In genomic region chr7:115728518-115728917, GRCh38 we compare ENCODE assay signal across 1 cellular context.
TF ChIP-seq lines count a peak whose summit lies in the region.

No MANE protein-coding gene starts in this region.

TF ChIP-seq in HEK293, 187 proteins besides CTCF, POLR2A, EP300 and RAD21 (continued from another document):
- TF ChIP-seq, protein P1, sequence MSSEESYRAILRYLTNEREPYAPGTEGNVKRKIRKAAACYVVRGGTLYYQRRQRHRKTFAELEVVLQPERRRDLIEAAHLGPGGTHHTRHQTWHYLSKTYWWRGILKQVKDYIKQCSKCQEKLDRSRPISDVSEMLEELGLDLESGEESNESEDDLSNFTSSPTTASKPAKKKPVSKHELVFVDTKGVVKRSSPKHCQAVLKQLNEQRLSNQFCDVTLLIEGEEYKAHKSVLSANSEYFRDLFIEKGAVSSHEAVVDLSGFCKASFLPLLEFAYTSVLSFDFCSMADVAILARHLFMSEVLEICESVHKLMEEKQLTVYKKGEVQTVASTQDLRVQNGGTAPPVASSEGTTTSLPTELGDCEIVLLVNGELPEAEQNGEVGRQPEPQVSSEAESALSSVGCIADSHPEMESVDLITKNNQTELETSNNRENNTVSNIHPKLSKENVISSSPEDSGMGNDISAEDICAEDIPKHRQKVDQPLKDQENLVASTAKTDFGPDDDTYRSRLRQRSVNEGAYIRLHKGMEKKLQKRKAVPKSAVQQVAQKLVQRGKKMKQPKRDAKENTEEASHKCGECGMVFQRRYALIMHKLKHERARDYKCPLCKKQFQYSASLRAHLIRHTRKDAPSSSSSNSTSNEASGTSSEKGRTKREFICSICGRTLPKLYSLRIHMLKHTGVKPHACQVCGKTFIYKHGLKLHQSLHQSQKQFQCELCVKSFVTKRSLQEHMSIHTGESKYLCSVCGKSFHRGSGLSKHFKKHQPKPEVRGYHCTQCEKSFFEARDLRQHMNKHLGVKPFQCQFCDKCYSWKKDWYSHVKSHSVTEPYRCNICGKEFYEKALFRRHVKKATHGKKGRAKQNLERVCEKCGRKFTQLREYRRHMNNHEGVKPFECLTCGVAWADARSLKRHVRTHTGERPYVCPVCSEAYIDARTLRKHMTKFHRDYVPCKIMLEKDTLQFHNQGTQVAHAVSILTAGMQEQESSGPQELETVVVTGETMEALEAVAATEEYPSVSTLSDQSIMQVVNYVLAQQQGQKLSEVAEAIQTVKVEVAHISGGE (tag by site-specific recombination; conservative IDR thresholded peaks at IDR 0.05; ENCODE audit: low read depth) = no peak
- TF ChIP-seq ZNF140 (tag by site-specific recombination; IDR thresholded peaks at IDR 0.05) (no peak), OSR2 (tag by site-specific recombination; IDR thresholded peaks at IDR 0.05) (peak; percentile 42; the same call in 1 of the 2 replicates), ZNF76 (tag by site-specific recombination; IDR thresholded peaks at IDR 0.05; ENCODE audit: borderline replicate concordance, low read depth) (no peak)
